ENCODE assay signal across 1 cellular context in genomic region chr11:71607520-71608216, GRCh38.
A peak's percentile ranks its signal among the peaks of the same experiment; 100 is the strongest.
TF ChIP-seq lines count a peak whose summit lies in the region.

No MANE protein-coding gene starts in this region.

TF ChIP-seq in endothelial cell of umbilical vein, 7 proteins besides CTCF, POLR2A, EP300 and RAD21:
- TF ChIP-seq EZH2 (IDR thresholded peaks at IDR 0.05; ENCODE audit: borderline replicate concordance, low read depth, low read length, severe bottlenecking): peak; percentile 79
